In the genomic region with DNA sequence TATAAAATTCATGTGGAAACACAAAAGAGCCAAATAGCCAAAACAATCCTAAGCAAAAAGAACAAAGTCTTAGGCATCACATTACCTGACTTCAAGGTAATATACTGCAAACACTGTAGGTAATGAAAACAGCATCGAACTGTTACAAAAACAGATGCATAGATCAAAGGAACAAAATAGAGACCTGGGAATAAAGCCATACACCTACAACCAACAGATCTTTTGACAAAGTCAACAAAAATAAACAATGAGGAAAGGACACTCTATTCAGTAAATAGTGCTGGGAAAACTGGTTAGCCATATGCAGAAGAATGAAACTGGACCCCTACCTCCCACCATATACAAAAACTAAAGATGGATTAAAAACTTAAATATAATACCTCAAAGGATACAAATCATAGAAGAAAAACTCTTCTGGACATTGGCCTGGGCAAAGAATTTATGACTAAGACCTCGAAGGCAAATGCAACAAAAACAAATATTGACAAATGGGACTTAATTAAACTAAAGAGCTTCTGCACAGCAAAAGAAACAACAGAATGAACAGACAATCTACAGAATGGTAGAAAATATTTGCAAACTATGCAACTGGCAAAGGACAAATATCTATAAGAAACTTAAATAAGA, we compare ENCODE assay signal across 1 cellular context.
TF ChIP-seq lines count a peak whose summit lies in the region.

No MANE protein-coding gene starts in this region.

TF ChIP-seq in HepG2, 621 proteins besides CTCF, POLR2A, EP300 and RAD21 (continued from another document and continues in another):
- TF ChIP-seq, protein P1, sequence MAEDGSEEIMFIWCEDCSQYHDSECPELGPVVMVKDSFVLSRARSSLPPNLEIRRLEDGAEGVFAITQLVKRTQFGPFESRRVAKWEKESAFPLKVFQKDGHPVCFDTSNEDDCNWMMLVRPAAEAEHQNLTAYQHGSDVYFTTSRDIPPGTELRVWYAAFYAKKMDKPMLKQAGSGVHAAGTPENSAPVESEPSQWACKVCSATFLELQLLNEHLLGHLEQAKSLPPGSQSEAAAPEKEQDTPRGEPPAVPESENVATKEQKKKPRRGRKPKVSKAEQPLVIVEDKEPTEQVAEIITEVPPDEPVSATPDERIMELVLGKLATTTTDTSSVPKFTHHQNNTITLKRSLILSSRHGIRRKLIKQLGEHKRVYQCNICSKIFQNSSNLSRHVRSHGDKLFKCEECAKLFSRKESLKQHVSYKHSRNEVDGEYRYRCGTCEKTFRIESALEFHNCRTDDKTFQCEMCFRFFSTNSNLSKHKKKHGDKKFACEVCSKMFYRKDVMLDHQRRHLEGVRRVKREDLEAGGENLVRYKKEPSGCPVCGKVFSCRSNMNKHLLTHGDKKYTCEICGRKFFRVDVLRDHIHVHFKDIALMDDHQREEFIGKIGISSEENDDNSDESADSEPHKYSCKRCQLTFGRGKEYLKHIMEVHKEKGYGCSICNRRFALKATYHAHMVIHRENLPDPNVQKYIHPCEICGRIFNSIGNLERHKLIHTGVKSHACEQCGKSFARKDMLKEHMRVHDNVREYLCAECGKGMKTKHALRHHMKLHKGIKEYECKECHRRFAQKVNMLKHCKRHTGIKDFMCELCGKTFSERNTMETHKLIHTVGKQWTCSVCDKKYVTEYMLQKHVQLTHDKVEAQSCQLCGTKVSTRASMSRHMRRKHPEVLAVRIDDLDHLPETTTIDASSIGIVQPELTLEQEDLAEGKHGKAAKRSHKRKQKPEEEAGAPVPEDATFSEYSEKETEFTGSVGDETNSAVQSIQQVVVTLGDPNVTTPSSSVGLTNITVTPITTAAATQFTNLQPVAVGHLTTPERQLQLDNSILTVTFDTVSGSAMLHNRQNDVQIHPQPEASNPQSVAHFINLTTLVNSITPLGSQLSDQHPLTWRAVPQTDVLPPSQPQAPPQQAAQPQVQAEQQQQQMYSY (CRISPR knock-in tag; IDR thresholded peaks at IDR 0.05) = no peak
- TF ChIP-seq ZNF225 (CRISPR knock-in tag; IDR thresholded peaks at IDR 0.05) (no peak), ZNF790 (CRISPR knock-in tag; IDR thresholded peaks at IDR 0.05; ENCODE audit: borderline replicate concordance) (no peak), SOX6 (IDR thresholded peaks at IDR 0.05) (no peak), SOX6 (CRISPR knock-in tag; IDR thresholded peaks at IDR 0.05) (peak; percentile 70; the same call in 1 of the 2 replicates), KLF12 (CRISPR knock-in tag; IDR thresholded peaks at IDR 0.05; ENCODE audit: borderline replicate concordance) (no peak), HHEX (CRISPR knock-in tag; IDR thresholded peaks at IDR 0.05) (no peak), PRMT3 (CRISPR knock-in tag; IDR thresholded peaks at IDR 0.05; ENCODE audit: borderline replicate concordance, low read depth) (no peak), KLF11 (CRISPR knock-in tag; IDR thresholded peaks at IDR 0.05) (no peak), TBP (CRISPR knock-in tag; IDR thresholded peaks at IDR 0.05) (no peak), THAP11 (CRISPR knock-in tag; IDR thresholded peaks at IDR 0.05) (peak; percentile 37; the same call in 1 of the 2 replicates), ZNF567 (CRISPR knock-in tag; IDR thresholded peaks at IDR 0.05; ENCODE audit: borderline replicate concordance) (no peak), ZFP36L1 (CRISPR knock-in tag; IDR thresholded peaks at IDR 0.05) (no peak), ZNF556 (CRISPR knock-in tag; IDR thresholded peaks at IDR 0.05; ENCODE audit: borderline replicate concordance) (no peak), ESRRA (CRISPR knock-in tag; IDR thresholded peaks at IDR 0.05; ENCODE audit: low read depth) (no peak), CBX1 (IDR thresholded peaks at IDR 0.05; ENCODE audit: low read depth) (no peak), ZNF263 (CRISPR knock-in tag; IDR thresholded peaks at IDR 0.05) (no peak), IRF2 (CRISPR knock-in tag; IDR thresholded peaks at IDR 0.05) (no peak), HNRNPL (IDR thresholded peaks at IDR 0.05; ENCODE audit: low read depth, low read length) (no peak), NCOA5 (CRISPR knock-in tag; IDR thresholded peaks at IDR 0.05) (no peak), ZNF326 (CRISPR knock-in tag; IDR thresholded peaks at IDR 0.05; ENCODE audit: borderline replicate concordance) (no peak), BCL6 (CRISPR knock-in tag; IDR thresholded peaks at IDR 0.05) (no peak), JUNB (CRISPR knock-in tag; IDR thresholded peaks at IDR 0.05; ENCODE audit: borderline replicate concordance) (no peak), SRY (CRISPR knock-in tag; IDR thresholded peaks at IDR 0.05) (no peak), SOX5 (CRISPR knock-in tag; IDR thresholded peaks at IDR 0.05; ENCODE audit: borderline replicate concordance) (peak; percentile 83; the same call in 1 of the 2 replicates), FOXK1 (CRISPR knock-in tag; IDR thresholded peaks at IDR 0.05; ENCODE audit: borderline replicate concordance, low read depth) (no peak), SMAD3 (CRISPR knock-in tag; IDR thresholded peaks at IDR 0.05) (no peak)
- TF ChIP-seq, protein P2, sequence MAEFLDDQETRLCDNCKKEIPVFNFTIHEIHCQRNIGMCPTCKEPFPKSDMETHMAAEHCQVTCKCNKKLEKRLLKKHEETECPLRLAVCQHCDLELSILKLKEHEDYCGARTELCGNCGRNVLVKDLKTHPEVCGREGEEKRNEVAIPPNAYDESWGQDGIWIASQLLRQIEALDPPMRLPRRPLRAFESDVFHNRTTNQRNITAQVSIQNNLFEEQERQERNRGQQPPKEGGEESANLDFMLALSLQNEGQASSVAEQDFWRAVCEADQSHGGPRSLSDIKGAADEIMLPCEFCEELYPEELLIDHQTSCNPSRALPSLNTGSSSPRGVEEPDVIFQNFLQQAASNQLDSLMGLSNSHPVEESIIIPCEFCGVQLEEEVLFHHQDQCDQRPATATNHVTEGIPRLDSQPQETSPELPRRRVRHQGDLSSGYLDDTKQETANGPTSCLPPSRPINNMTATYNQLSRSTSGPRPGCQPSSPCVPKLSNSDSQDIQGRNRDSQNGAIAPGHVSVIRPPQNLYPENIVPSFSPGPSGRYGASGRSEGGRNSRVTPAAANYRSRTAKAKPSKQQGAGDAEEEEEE (CRISPR knock-in tag; IDR thresholded peaks at IDR 0.05; ENCODE audit: borderline replicate concordance) = no peak
- TF ChIP-seq, protein P3, sequence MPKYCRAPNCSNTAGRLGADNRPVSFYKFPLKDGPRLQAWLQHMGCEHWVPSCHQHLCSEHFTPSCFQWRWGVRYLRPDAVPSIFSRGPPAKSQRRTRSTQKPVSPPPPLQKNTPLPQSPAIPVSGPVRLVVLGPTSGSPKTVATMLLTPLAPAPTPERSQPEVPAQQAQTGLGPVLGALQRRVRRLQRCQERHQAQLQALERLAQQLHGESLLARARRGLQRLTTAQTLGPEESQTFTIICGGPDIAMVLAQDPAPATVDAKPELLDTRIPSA (CRISPR knock-in tag; IDR thresholded peaks at IDR 0.05; ENCODE audit: borderline replicate concordance) = no peak
- TF ChIP-seq, protein P4, sequence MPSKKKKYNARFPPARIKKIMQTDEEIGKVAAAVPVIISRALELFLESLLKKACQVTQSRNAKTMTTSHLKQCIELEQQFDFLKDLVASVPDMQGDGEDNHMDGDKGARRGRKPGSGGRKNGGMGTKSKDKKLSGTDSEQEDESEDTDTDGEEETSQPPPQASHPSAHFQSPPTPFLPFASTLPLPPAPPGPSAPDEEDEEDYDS (CRISPR knock-in tag; IDR thresholded peaks at IDR 0.05) = no peak
- TF ChIP-seq, protein P5, sequence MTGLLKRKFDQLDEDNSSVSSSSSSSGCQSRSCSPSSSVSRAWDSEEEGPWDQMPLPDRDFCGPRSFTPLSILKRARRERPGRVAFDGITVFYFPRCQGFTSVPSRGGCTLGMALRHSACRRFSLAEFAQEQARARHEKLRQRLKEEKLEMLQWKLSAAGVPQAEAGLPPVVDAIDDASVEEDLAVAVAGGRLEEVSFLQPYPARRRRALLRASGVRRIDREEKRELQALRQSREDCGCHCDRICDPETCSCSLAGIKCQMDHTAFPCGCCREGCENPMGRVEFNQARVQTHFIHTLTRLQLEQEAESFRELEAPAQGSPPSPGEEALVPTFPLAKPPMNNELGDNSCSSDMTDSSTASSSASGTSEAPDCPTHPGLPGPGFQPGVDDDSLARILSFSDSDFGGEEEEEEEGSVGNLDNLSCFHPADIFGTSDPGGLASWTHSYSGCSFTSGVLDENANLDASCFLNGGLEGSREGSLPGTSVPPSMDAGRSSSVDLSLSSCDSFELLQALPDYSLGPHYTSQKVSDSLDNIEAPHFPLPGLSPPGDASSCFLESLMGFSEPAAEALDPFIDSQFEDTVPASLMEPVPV (CRISPR knock-in tag; IDR thresholded peaks at IDR 0.05) = no peak
- TF ChIP-seq, protein P6, sequence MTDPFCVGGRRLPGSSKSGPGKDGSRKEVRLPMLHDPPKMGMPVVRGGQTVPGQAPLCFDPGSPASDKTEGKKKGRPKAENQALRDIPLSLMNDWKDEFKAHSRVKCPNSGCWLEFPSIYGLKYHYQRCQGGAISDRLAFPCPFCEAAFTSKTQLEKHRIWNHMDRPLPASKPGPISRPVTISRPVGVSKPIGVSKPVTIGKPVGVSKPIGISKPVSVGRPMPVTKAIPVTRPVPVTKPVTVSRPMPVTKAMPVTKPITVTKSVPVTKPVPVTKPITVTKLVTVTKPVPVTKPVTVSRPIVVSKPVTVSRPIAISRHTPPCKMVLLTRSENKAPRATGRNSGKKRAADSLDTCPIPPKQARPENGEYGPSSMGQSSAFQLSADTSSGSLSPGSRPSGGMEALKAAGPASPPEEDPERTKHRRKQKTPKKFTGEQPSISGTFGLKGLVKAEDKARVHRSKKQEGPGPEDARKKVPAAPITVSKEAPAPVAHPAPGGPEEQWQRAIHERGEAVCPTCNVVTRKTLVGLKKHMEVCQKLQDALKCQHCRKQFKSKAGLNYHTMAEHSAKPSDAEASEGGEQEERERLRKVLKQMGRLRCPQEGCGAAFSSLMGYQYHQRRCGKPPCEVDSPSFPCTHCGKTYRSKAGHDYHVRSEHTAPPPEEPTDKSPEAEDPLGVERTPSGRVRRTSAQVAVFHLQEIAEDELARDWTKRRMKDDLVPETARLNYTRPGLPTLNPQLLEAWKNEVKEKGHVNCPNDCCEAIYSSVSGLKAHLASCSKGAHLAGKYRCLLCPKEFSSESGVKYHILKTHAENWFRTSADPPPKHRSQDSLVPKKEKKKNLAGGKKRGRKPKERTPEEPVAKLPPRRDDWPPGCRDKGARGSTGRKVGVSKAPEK (CRISPR knock-in tag; IDR thresholded peaks at IDR 0.05; ENCODE audit: borderline replicate concordance) = no peak
- TF ChIP-seq, protein P7, sequence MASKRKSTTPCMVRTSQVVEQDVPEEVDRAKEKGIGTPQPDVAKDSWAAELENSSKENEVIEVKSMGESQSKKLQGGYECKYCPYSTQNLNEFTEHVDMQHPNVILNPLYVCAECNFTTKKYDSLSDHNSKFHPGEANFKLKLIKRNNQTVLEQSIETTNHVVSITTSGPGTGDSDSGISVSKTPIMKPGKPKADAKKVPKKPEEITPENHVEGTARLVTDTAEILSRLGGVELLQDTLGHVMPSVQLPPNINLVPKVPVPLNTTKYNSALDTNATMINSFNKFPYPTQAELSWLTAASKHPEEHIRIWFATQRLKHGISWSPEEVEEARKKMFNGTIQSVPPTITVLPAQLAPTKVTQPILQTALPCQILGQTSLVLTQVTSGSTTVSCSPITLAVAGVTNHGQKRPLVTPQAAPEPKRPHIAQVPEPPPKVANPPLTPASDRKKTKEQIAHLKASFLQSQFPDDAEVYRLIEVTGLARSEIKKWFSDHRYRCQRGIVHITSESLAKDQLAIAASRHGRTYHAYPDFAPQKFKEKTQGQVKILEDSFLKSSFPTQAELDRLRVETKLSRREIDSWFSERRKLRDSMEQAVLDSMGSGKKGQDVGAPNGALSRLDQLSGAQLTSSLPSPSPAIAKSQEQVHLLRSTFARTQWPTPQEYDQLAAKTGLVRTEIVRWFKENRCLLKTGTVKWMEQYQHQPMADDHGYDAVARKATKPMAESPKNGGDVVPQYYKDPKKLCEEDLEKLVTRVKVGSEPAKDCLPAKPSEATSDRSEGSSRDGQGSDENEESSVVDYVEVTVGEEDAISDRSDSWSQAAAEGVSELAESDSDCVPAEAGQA (IDR thresholded peaks at IDR 0.05; ENCODE audit: low read depth) = no peak
- TF ChIP-seq, protein P7 (CRISPR knock-in tag; IDR thresholded peaks at IDR 0.05; ENCODE audit: borderline replicate concordance) = no peak
- TF ChIP-seq, protein P8, sequence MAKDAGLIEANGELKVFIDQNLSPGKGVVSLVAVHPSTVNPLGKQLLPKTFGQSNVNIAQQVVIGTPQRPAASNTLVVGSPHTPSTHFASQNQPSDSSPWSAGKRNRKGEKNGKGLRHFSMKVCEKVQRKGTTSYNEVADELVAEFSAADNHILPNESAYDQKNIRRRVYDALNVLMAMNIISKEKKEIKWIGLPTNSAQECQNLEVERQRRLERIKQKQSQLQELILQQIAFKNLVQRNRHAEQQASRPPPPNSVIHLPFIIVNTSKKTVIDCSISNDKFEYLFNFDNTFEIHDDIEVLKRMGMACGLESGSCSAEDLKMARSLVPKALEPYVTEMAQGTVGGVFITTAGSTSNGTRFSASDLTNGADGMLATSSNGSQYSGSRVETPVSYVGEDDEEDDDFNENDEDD (CRISPR knock-in tag; IDR thresholded peaks at IDR 0.05; ENCODE audit: borderline replicate concordance) = no peak
- TF ChIP-seq, protein P9, sequence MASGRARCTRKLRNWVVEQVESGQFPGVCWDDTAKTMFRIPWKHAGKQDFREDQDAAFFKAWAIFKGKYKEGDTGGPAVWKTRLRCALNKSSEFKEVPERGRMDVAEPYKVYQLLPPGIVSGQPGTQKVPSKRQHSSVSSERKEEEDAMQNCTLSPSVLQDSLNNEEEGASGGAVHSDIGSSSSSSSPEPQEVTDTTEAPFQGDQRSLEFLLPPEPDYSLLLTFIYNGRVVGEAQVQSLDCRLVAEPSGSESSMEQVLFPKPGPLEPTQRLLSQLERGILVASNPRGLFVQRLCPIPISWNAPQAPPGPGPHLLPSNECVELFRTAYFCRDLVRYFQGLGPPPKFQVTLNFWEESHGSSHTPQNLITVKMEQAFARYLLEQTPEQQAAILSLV (CRISPR knock-in tag; IDR thresholded peaks at IDR 0.05; ENCODE audit: borderline replicate concordance) = no peak
- TF ChIP-seq, protein P10, sequence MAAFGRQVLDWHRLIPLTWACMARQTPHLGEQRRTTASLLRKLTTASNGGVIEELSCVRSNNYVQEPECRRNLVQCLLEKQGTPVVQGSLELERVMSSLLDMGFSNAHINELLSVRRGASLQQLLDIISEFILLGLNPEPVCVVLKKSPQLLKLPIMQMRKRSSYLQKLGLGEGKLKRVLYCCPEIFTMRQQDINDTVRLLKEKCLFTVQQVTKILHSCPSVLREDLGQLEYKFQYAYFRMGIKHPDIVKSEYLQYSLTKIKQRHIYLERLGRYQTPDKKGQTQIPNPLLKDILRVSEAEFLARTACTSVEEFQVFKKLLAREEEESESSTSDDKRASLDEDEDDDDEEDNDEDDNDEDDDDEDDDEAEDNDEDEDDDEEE (CRISPR knock-in tag; IDR thresholded peaks at IDR 0.05) = no peak
